Comparison of ENCODE assay signal across 8 cellular contexts in genomic region chr16:89873822-89874689, GRCh38.
DNase-seq lines count a peak whose midpoint lies in the region; FAIRE-seq and TF ChIP-seq lines count a peak whose summit lies in the region.

No MANE protein-coding gene starts in this region.

- FAIRE-seq in H54 (lab: Jason Lieb, UNC), result no peak

- TF ChIP-seq POLR2A in H54 (IDR thresholded peaks at IDR 0.05; ENCODE audit: low read depth, low read length), result no peak

- TF ChIP-seq CTCF in Loucy (conservative IDR thresholded peaks at IDR 0.05; ENCODE audit: low read length) (no peak), nephron (IDR thresholded peaks at IDR 0.05; ENCODE audit: unreplicated experiment in 3 of 3) (no peak)

- H3K4me3 ChIP-seq in Loucy (ENCODE audit: low read length, poor library complexity, severe bottlenecking), result peak overlapping the region; percentile 90

- peak overlapping the region; percentile 92 for H3K9ac ChIP-seq in Loucy (ENCODE audit: low read depth, low read length, poor library complexity, severe bottlenecking)

- peak overlapping the region; percentile 71 for H3K4me2 ChIP-seq in Loucy (ENCODE audit: low read depth, low read length, poor library complexity, severe bottlenecking)

- H3K9me2 ChIP-seq in Loucy (replicated peaks; ENCODE audit: low read depth, low read length), result no peaks in the 10 kb centered on the region

- no peaks in the 10 kb centered on the region; the same call in 1 of the 2 replicates for H3K36me3 ChIP-seq in Loucy (ENCODE audit: insufficient read depth, low read length)

- H3K9me3 ChIP-seq in Loucy (ENCODE audit: insufficient read depth, low read depth, low read length), result no peaks in the 10 kb centered on the region

- H3K4me3 Mint-ChIP-seq in nephron, result peak overlapping the region; percentile 93 to 94 (median 93)

- peaks cover 42% of the 10 kb centered on the region for H3K79me2 ChIP-seq in Loucy (ENCODE audit: insufficient read depth, low read length)

- H3K27ac Mint-ChIP-seq in nephron, result peak overlapping the region; percentile 93 to 99 (median 99)

- no peak overlapping the region for H2AFZ ChIP-seq in Loucy (ENCODE audit: low read length)

- DNase-seq in DMS79 (lab: John Stamatoyannopoulos, UW), result peak; percentile 39
- peak; percentile 95 for DNase-seq in H54 (ENCODE audit: insufficient read length, low spot score)
- DNase-seq in SHP77 treated with DMSO at 0.1 percent for 48 hours (lab: John Stamatoyannopoulos, UW), result peak; percentile 84
- peak; percentile 96 for DNase-seq in activated gamma-delta T cell (lab: John Stamatoyannopoulos, UW)
- DNase-seq in fibroblast of the conjunctiva (ENCODE audit: low read depth), result peak; percentile 95
- peak; percentile 90 to 96 (median 94) for DNase-seq in stimulated activated naive CD4-positive, alpha-beta T cell (lab: John Stamatoyannopoulos, UW)

- H3K4me1 Mint-ChIP-seq in nephron, result peaks cover 9% of the 10 kb centered on the region

- peaks cover 16% of the 10 kb centered on the region for H4K20me1 ChIP-seq in Loucy (ENCODE audit: insufficient read depth, low read length, poor library complexity, severe bottlenecking)

- H3F3A ChIP-seq in Loucy (ENCODE audit: low read depth), result no peaks in the 10 kb centered on the region

- no peaks in the 10 kb centered on the region for H3K27me3 Mint-ChIP-seq in nephron (ENCODE audit: low read depth)

- H3K36me3 Mint-ChIP-seq in nephron (ENCODE audit: low read depth), result peaks cover 18% of the 10 kb centered on the region

- H3K27me3 ChIP-seq in Loucy (ENCODE audit: insufficient read depth, low read length, poor library complexity, severe bottlenecking), result no peaks in the 10 kb centered on the region

- peaks cover 3% of the 10 kb centered on the region for H3K4me1 ChIP-seq in Loucy (ENCODE audit: insufficient read depth, low read length, poor library complexity, severe bottlenecking)

- no peaks in the 10 kb centered on the region for H3K9me3 Mint-ChIP-seq in nephron

Comparison
In these comparisons a context has a peak if more than half of its experiments do, and no peak if none do; other contexts are left out.
1. Peak in every context shown above with its lines: DNase-seq and H3K4me3 ChIP-seq.
2. DNase-seq: peak in every context shown above with its lines; median percentile 96 in activated gamma-delta T cell; 95 in H54; 95 in fibroblast of the conjunctiva; 94 in stimulated activated naive CD4-positive, alpha-beta T cell; 84 in SHP77 treated with DMSO at 0.1 percent for 48 hours; 39 in DMS79.